In the genomic region with DNA sequence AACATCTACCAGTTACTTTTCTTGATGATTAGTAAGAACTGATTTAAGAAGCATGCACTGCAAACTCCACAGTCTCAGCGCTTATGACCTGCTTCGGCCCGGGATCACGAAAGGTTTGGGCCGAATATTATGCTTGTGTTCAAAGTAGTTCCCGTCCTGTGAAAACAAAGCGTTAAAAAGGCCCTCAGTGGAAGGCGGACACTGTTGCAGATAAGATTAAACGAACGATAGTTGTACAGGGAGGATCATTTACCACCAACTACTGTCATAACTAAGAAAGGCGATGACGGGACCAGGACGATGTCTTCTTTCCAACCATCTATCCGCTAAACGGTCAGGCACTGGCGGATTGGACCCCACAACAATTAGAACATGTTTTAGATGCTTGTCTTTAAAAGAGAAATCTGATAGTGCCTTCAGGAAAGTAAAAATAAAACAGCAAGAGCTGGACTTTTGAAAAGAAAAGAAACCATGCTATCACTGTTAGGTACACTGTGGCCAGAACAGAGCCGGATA, we compare ENCODE assay signal across 1 cellular context.
TF ChIP-seq lines count a peak whose summit lies in the region.

No MANE protein-coding gene starts in this region.

TF ChIP-seq in IMR-90, 13 proteins besides CTCF, POLR2A, EP300 and RAD21:
- TF ChIP-seq CEBPB (IDR thresholded peaks at IDR 0.05; ENCODE audit: low read depth, low read length) (no peak), SMC3 (IDR thresholded peaks at IDR 0.05; ENCODE audit: low read depth, low read length) (no peak), BHLHE40 (IDR thresholded peaks at IDR 0.05; ENCODE audit: low read depth, low read length) (no peak), RCOR1 (IDR thresholded peaks at IDR 0.05; ENCODE audit: insufficient replicate concordance, low read length) (no peak), FOS (IDR thresholded peaks at IDR 0.05; ENCODE audit: low read depth, low read length) (no peak), MAFK (IDR thresholded peaks at IDR 0.05; ENCODE audit: low read depth, low read length) (no peak), MXI1 (IDR thresholded peaks at IDR 0.05; ENCODE audit: borderline replicate concordance, low read depth, low read length) (no peak), RFX5 (IDR thresholded peaks at IDR 0.05; ENCODE audit: low read depth, low read length) (no peak), MAZ (IDR thresholded peaks at IDR 0.05; ENCODE audit: borderline replicate concordance, low read depth, low read length) (no peak), CHD1 (IDR thresholded peaks at IDR 0.05; ENCODE audit: low read depth, low read length) (no peak), NFE2L2 (IDR thresholded peaks at IDR 0.05; ENCODE audit: low read depth, low read length) (no peak)
- TF ChIP-seq, protein P1, sequence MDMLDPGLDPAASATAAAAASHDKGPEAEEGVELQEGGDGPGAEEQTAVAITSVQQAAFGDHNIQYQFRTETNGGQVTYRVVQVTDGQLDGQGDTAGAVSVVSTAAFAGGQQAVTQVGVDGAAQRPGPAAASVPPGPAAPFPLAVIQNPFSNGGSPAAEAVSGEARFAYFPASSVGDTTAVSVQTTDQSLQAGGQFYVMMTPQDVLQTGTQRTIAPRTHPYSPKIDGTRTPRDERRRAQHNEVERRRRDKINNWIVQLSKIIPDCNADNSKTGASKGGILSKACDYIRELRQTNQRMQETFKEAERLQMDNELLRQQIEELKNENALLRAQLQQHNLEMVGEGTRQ (IDR thresholded peaks at IDR 0.05; ENCODE audit: low read depth, low read length), result no peak
- TF ChIP-seq, protein P2, sequence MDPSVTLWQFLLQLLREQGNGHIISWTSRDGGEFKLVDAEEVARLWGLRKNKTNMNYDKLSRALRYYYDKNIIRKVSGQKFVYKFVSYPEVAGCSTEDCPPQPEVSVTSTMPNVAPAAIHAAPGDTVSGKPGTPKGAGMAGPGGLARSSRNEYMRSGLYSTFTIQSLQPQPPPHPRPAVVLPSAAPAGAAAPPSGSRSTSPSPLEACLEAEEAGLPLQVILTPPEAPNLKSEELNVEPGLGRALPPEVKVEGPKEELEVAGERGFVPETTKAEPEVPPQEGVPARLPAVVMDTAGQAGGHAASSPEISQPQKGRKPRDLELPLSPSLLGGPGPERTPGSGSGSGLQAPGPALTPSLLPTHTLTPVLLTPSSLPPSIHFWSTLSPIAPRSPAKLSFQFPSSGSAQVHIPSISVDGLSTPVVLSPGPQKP (IDR thresholded peaks at IDR 0.05; ENCODE audit: borderline replicate concordance, low read depth, low read length), result no peak
